ENCODE assay signal across 8 cellular contexts in the genomic region with DNA sequence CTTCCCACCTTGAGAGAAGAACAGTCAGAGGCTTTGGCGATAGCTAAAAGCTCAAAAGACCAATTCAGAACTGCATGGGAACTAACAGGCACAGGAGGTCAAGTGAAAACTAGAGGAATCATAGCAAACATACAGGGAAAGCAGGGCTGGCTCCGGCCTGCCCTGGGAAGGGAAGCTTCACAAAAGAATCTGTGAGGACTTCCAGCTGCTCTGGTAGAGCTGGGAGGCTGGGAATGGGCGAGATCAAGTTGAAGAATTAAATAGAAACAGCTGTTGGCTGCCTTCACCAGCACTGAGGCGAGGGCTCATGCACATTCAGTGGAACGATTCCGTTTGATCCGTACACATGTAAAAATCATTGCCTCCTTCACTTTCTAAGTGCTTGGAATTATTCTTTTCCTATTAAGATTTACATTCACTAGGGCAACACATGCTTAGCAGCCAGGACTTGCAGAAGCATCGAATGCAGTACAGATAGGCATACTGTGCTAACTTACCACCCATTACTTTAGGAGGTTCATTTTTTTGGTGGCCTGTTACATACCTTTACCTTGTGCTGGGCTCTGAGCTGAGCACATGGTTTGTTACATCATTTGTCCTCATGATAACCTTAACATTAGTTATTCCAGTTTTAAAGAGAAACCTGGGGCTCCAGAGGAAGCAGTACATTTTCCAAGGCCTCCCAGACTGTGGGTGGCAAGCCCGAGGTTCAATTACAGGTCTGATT.
DNase-seq lines count a peak whose midpoint lies in the region; ATAC-seq and TF ChIP-seq lines count a peak whose summit lies in the region.

No MANE protein-coding gene starts in this region.

- in situ Hi-C loops in astrocyte of the spinal cord (cut with HindIII; ENCODE audit: low sequenced_read_pairs): no loop called here

- H3K36me3 Mint-ChIP-seq in activated naive CD4-positive, alpha-beta T cell treated with anti-CD3 and anti-CD28 coated beads, Interleukin-2, amount 10 ng/mL, durations not matched to agents 7 days and 5 days: no peaks in the 10 kb centered on the region

- H3K27me3 Mint-ChIP-seq in activated naive CD4-positive, alpha-beta T cell treated with anti-CD3 and anti-CD28 coated beads, Interleukin-2, amount 10 ng/mL, durations not matched to agents 7 days and 5 days: no peaks in the 10 kb centered on the region

- no peak overlapping the region for H3K9ac ChIP-seq in skeletal muscle tissue (ENCODE audit: low read depth in 1 of 3, low read length in 3 of 3)

- TF ChIP-seq CTCF in astrocyte of the spinal cord (IDR thresholded peaks at IDR 0.05; ENCODE audit: low read depth, low read length): no peak

- ATAC-seq in HG03025 (IDR thresholded peaks at IDR 0.05; ENCODE audit: low FRiP score, unreplicated experiment): no peak
- ATAC-seq in HG02885 (IDR thresholded peaks at IDR 0.05; ENCODE audit: poor library complexity, unreplicated experiment): no peak

- H3K27me3 ChIP-seq in skeletal muscle tissue (ENCODE audit: control insufficient read depth in 3 of 3, insufficient read depth in 3 of 3, low read length in 3 of 3): no peaks in the 10 kb centered on the region

- H3K9me3 ChIP-seq in skeletal muscle tissue (ENCODE audit: control insufficient read depth in 3 of 3, low read length in 3 of 3): no peaks in the 10 kb centered on the region

- no peaks in the 10 kb centered on the region for H3K36me3 ChIP-seq in skeletal muscle tissue (ENCODE audit: control insufficient read depth in 3 of 3, insufficient read depth in 3 of 3, low read length in 3 of 3)

- CTCF ChIA-PET in activated naive CD4-positive, alpha-beta T cell treated with anti-CD3 and anti-CD28 coated beads, Interleukin-2, amount 10 ng/mL, durations not matched to agents 7 days and 5 days (lab: Charles Lee): interaction anchor here (0.9 kb wide), 1 partner anchor 29 kb away, joined by 3 read pairs; no protein-coding TSS in a partner anchor

- no peak overlapping the region for H3K4me3 Mint-ChIP-seq in activated naive CD4-positive, alpha-beta T cell treated with anti-CD3 and anti-CD28 coated beads, Interleukin-2, amount 10 ng/mL, durations not matched to agents 7 days and 5 days

- H3K27ac Mint-ChIP-seq in activated naive CD4-positive, alpha-beta T cell treated with anti-CD3 and anti-CD28 coated beads, Interleukin-2, amount 10 ng/mL, durations not matched to agents 7 days and 5 days: no peak overlapping the region

- H3K27ac ChIP-seq in skeletal muscle tissue (ENCODE audit: low read depth, low read length): peak overlapping the region; percentile 8

- H3K4me1 ChIP-seq in skeletal muscle tissue (ENCODE audit: control insufficient read depth in 3 of 3, insufficient read depth in 3 of 3, low read length in 3 of 3): peaks cover 4 to 13% (median 4%) of the 10 kb centered on the region in 3 donors

- no peaks in the 10 kb centered on the region for H3K9me3 Mint-ChIP-seq in activated naive CD4-positive, alpha-beta T cell treated with anti-CD3 and anti-CD28 coated beads, Interleukin-2, amount 10 ng/mL, durations not matched to agents 7 days and 5 days

- peak; percentile 72 for DNase-seq in EH (ENCODE audit: low read depth)
- peak; percentile 74 for DNase-seq in astrocyte of the spinal cord (ENCODE audit: low read depth, low spot score)
- DNase-seq in hepatic stellate cell (ENCODE audit: low spot score): peak; percentile 65
- no peak for DNase-seq in activated naive CD4-positive, alpha-beta T cell treated with anti-CD3 and anti-CD28 coated beads, Interleukin-2, amount 10 ng/mL, durations not matched to agents 7 days and 5 days
- no peak for DNase-seq in COLO668 (lab: John Stamatoyannopoulos, UW; ENCODE audit: unreplicated experiment)

- H3K4me3 ChIP-seq in astrocyte of the spinal cord (ENCODE audit: low read depth, low read length): no peak overlapping the region
- no peak overlapping the region for H3K4me3 ChIP-seq in skeletal muscle tissue (ENCODE audit: low read length in 3 of 3)

- H3K4me1 Mint-ChIP-seq in activated naive CD4-positive, alpha-beta T cell treated with anti-CD3 and anti-CD28 coated beads, Interleukin-2, amount 10 ng/mL, durations not matched to agents 7 days and 5 days: no peaks in the 10 kb centered on the region

Comparison
In these comparisons a context has a peak if more than half of its experiments do, and no peak if none do; other contexts are left out.
1. DNase-seq: peak in EH (single experiment), astrocyte of the spinal cord (single experiment) and hepatic stellate cell (single experiment); none in activated naive CD4-positive, alpha-beta T cell treated with anti-CD3 and anti-CD28 coated beads, Interleukin-2, amount 10 ng/mL, durations not matched to agents 7 days and 5 days (single experiment) and COLO668 (single experiment).